Comparison of ENCODE assay signal across 28 cellular contexts in the genomic region with DNA sequence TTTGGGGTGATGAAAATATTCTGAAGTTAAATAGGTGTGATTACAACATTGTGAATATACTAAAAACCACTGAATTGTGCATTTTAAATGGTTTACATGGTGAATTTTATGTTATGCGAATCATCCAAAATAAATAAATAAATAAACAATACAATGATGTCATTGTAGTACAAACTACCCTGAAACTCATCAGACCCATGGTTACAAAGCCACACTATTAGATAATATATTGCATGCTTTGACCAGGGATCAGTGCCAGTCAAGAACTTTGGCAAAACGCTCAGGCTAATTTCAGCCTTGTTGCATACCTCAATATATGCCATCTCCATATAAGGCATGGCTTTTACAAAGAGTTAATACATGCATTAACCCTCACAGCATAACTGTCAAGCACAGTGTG. TPM values are rescaled to one million over a fixed set of nuclear protein-coding genes. Genes with fewer than 3 reads are reported as not detected.
DNase-seq lines count a peak whose midpoint lies in the region; ATAC-seq and TF ChIP-seq lines count a peak whose summit lies in the region.
"Had no signal": no experiment of that assay in that cellular context is flagged by ENCODE, and none has a peak within 500 bp of the region (broad histone marks: within the 10 kb centered on the region; RNA-seq: fewer than 3 reads in every experiment).

No MANE protein-coding gene starts in this region.

- H3K4me3 ChIP-seq in mammary epithelial cell (replicated peaks in 1 of 3; ENCODE audit: insufficient read depth in 1 of 3, low read depth in 2 of 3, low read length in 3 of 3) = no peak overlapping the region
- no peak overlapping the region for H3K4me3 ChIP-seq in breast epithelium
- H3K4me3 ChIP-seq in PC-3 (ENCODE audit: low read length) = no peak overlapping the region
- H3K4me3 ChIP-seq: ascending aorta, esophagus squamous epithelium, left ventricle myocardium inferior, testis, uterus had no signal

- H3K9ac ChIP-seq in mammary epithelial cell (ENCODE audit: insufficient read depth, low read length) = no peak overlapping the region
- H3K9ac ChIP-seq in PC-3 (ENCODE audit: low read length) = peak overlapping the region; percentile 28; the same call in 1 of the 2 replicates
- H3K9ac ChIP-seq: SK-N-SH had no signal

- CTCF ChIA-PET in mammary epithelial cell (lab: Charles Lee; ENCODE audit: low non-redundant PET) (no interaction called here), PC-3 (lab: Charles Lee) (no interaction called here)

- POLR2A ChIA-PET in PC-3 (lab: Charles Lee; ENCODE audit: unreplicated experiment) = no interaction called here

- H3K79me2 ChIP-seq in mammary epithelial cell (ENCODE audit: insufficient read depth, low read length) = no peaks in the 10 kb centered on the region
- H3K79me2 ChIP-seq in PC-3 (ENCODE audit: low read length) = no peaks in the 10 kb centered on the region

- in situ Hi-C loops in mammary epithelial cell (cut with MboI; ENCODE audit: low sequenced_read_pairs in 2 of 2) = no loop called here

- H3K27ac ChIP-seq in mammary epithelial cell (ENCODE audit: insufficient read depth, low read depth, low read length) (no peak overlapping the region), breast epithelium (no peak overlapping the region), PC-3 (ENCODE audit: low read length) (peak overlapping the region; percentile 77)
- H3K27ac ChIP-seq: ascending aorta, esophagus squamous epithelium, left ventricle myocardium inferior, RWPE1, testis, uterus had no signal

- ATAC-seq in PC-3 (peak; percentile 17), GM21447 (IDR thresholded peaks at IDR 0.05; ENCODE audit: unreplicated experiment) (no peak), GM21737 (IDR thresholded peaks at IDR 0.05; ENCODE audit: unreplicated experiment) (no peak), HG03342 (IDR thresholded peaks at IDR 0.05; ENCODE audit: unreplicated experiment) (no peak), Right ventricle myocardium inferior (no peak)
- ATAC-seq: CD8-positive, alpha-beta T cell; naive thymus-derived CD4-positive, alpha-beta T cell; stimulated activated naive CD8-positive, alpha-beta T cell treated with anti-CD3 and anti-CD28 coated beads, Interleukin-15, Interleukin-2, amounts not matched to agents 100 U/mL and 50 U/mL, for 24 hours; T-helper 17 cell had no signal

- dilution Hi-C loops in mammary epithelial cell (cut with HindIII; ENCODE audit: low sequenced_read_pairs) = no loop called here

- H4K20me1 ChIP-seq in mammary epithelial cell (ENCODE audit: insufficient read depth, low read length) (no peaks in the 10 kb centered on the region), PC-3 (ENCODE audit: low read length) (no peaks in the 10 kb centered on the region)

- 83% methylated on average over 2 of the region's 2 CpGs for WGBS in mammary epithelial cell (ENCODE audit: low coverage, missing lambda C conversion rate)

- H3K9me2 ChIP-seq in PC-3 (replicated peaks; ENCODE audit: low read length) = no peaks in the 10 kb centered on the region
- H3K9me2 ChIP-seq: SK-N-SH had no signal

- H3K4me1 ChIP-seq in mammary epithelial cell (ENCODE audit: insufficient read depth, low read length) (peaks cover 4% of the 10 kb centered on the region), breast epithelium (no peaks in the 10 kb centered on the region), PC-3 (ENCODE audit: insufficient read depth, low read length) (peaks cover 27% of the 10 kb centered on the region)
- H3K4me1 ChIP-seq: ascending aorta, left ventricle myocardium inferior, testis, uterus had no signal

- TF ChIP-seq CTCF in mammary epithelial cell (conservative IDR thresholded peaks at IDR 0.05 in 1 of 2, IDR thresholded peaks at IDR 0.05 in 1 of 2; ENCODE audit: extremely low read depth in 1 of 2, insufficient read depth in 1 of 2, low read depth in 1 of 2, low read length in 2 of 2) (no peak), breast epithelium (IDR thresholded peaks at IDR 0.05) (no peak), PC-3 (conservative IDR thresholded peaks at IDR 0.05; ENCODE audit: low read depth, low read length) (no peak)

- no peak for DNase-seq in mammary epithelial cell
- DNase-seq in breast epithelium (ENCODE audit: low spot score in 2 of 2) = no peak
- peak; percentile 22 for DNase-seq in PC-3
- peak; percentile 18 for DNase-seq in fibroblast of peridontal ligament (ENCODE audit: extremely low read depth)
- no peak for DNase-seq in Right ventricle myocardium inferior (ENCODE audit: missing footprints)
- DNase-seq: activated effector memory CD4-positive, alpha-beta T cell treated with anti-CD3 and anti-CD28 coated beads, Interleukin-2, amount 50 U/mL, for 16 hours; activated naive CD8-positive, alpha-beta T cell treated with anti-CD3 and anti-CD28 coated beads for 36 hours; AML-193; caudate nucleus; CD8-positive, alpha-beta T cell; cortex of kidney; esophagus squamous epithelium; HFFc6; left ventricle myocardium inferior; naive thymus-derived CD4-positive, alpha-beta T cell; NCI-H1930; NCI-H226; nucleus accumbens; SK-N-SH; stimulated activated naive CD8-positive, alpha-beta T cell treated with anti-CD3 and anti-CD28 coated beads, Interleukin-15, Interleukin-2, amounts not matched to agents 100 U/mL and 50 U/mL, for 24 hours; T-helper 17 cell; testis; uterus had no signal

- intact Hi-C loops in mammary epithelial cell (cut with micrococcal nuclease) = no loop called here
- intact Hi-C loops in breast epithelium (cut with DNase I; ENCODE audit: low total_unique reads) = no loop called here
- intact Hi-C loops in PC-3 (cut with micrococcal nuclease) = no loop called here
- intact Hi-C loops in Right ventricle myocardium inferior (cut with DNase I) = no loop called here

- H3K27me3 ChIP-seq in mammary epithelial cell (ENCODE audit: insufficient read depth, low read length) (no peaks in the 10 kb centered on the region), breast epithelium (no peaks in the 10 kb centered on the region), PC-3 (ENCODE audit: low read length) (no peaks in the 10 kb centered on the region)
- H3K27me3 ChIP-seq: ascending aorta, esophagus squamous epithelium, testis, uterus had no signal

- H3K9me3 ChIP-seq in mammary epithelial cell (replicated peaks; ENCODE audit: insufficient read depth, low read length) (no peaks in the 10 kb centered on the region), breast epithelium (no peaks in the 10 kb centered on the region), PC-3 (ENCODE audit: low read length) (no peaks in the 10 kb centered on the region)
- H3K9me3 ChIP-seq: ascending aorta, esophagus squamous epithelium, left ventricle myocardium inferior, SK-N-SH, testis, uterus had no signal

- no peaks in the 10 kb centered on the region for H3K36me3 ChIP-seq in mammary epithelial cell (ENCODE audit: insufficient read depth, low read length)
- no peaks in the 10 kb centered on the region for H3K36me3 ChIP-seq in breast epithelium
- H3K36me3 ChIP-seq in PC-3 (ENCODE audit: low read depth, low read length) = no peaks in the 10 kb centered on the region
- H3K36me3 ChIP-seq: ascending aorta, esophagus squamous epithelium, left ventricle myocardium inferior, uterus had no signal

- TF ChIP-seq POLR2A in breast epithelium (IDR thresholded peaks at IDR 0.05) = no peak

- H3K4me2 ChIP-seq in mammary epithelial cell (ENCODE audit: insufficient read depth, low read depth, low read length) (no peak overlapping the region), PC-3 (ENCODE audit: low read length) (peak overlapping the region; percentile 67)
- H3K4me2 ChIP-seq: SK-N-SH had no signal

- no TSS peak for BruUV-seq in mammary epithelial cell (replicated peaks; lab: Mats Ljungman, UMichigan)
- no TSS peak for BruUV-seq in PC-3 (replicated peaks; lab: Mats Ljungman, UMichigan)

- H2AFZ ChIP-seq in mammary epithelial cell (ENCODE audit: low read depth, low read length) (peak overlapping the region; percentile 0), PC-3 (ENCODE audit: low read length) (0 out of 2 replicates have a peak overlapping the region, but pooled peaks have one; percentile 5)

- no peaks in the 10 kb centered on the region for H3F3A ChIP-seq in PC-3 (ENCODE audit: low read length, unreplicated experiment)

RNA-seq across cellular contexts. Expression of gene XIAP, which starts 45.5 kb away (rescaled TPM):
- 10 to 100 TPM; 23.3 to 43.4 TPM for total RNA-seq in mammary epithelial cell
- polyA plus RNA-seq in mammary epithelial cell = 9.4 TPM
- 40.2 TPM for polyA minus RNA-seq in mammary epithelial cell
- 10 to 100 TPM; 38.7 to 47.6 (median 44.2) TPM for total RNA-seq in breast epithelium
- total RNA-seq in PC-3 (2014; rRNA removed) = 29.2 and 35.8 TPM in 2 replicates
- total RNA-seq in Right ventricle myocardium inferior = 21.4 TPM

Comparison
In these comparisons a context has a peak if more than half of its experiments do, and no peak if none do; other contexts are left out.
1. DNase-seq: peak in PC-3 (single experiment) and fibroblast of peridontal ligament (single experiment); none in mammary epithelial cell (single experiment), breast epithelium (0 of 2) and Right ventricle myocardium inferior (single experiment).